Comparison of ENCODE assay signal across 1 cellular context in the genomic region with DNA sequence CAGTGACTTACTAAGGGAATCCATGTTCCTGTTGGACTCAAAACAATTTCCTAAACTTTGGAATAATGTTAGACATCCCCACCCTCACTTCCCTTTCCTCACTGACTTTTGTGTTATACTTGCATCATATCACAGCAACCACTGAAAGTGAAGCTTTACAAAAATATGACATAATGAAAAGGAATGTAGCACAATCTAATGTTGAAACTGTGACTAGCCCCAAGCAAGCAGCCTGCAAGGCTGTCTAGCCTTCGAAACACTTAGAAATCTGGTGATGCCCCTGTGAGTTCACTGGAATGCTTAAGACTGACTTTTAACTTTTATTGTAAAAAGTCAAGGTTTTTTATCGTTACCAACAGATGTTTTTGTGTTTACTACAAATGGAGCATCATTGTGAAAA.
TF ChIP-seq lines count a peak whose summit lies in the region.

No MANE protein-coding gene starts in this region.

TF ChIP-seq in WTC11, 78 proteins besides CTCF, POLR2A, EP300 and RAD21:
- TF ChIP-seq STAT6 (CRISPR knock-in tag; conservative IDR thresholded peaks at IDR 0.05; ENCODE audit: low read depth) (no peak), HMGA2 (CRISPR knock-in tag; IDR thresholded peaks at IDR 0.05) (no peak), PREB (CRISPR knock-in tag; IDR thresholded peaks at IDR 0.05; ENCODE audit: borderline replicate concordance) (no peak), TEAD1 (CRISPR knock-in tag; IDR thresholded peaks at IDR 0.05) (no peak), ZNF281 (CRISPR knock-in tag; IDR thresholded peaks at IDR 0.05) (no peak), ZNF317 (CRISPR knock-in tag; IDR thresholded peaks at IDR 0.05; ENCODE audit: borderline replicate concordance, low read depth) (no peak), ZNF232 (CRISPR knock-in tag; IDR thresholded peaks at IDR 0.05) (no peak), GABPB1 (CRISPR knock-in tag; IDR thresholded peaks at IDR 0.05) (no peak), HMGXB4 (CRISPR knock-in tag; IDR thresholded peaks at IDR 0.05) (no peak), NFYB (CRISPR knock-in tag; conservative IDR thresholded peaks at IDR 0.05; ENCODE audit: low read depth) (no peak), SMAD4 (CRISPR knock-in tag; IDR thresholded peaks at IDR 0.05) (no peak), FOXJ3 (CRISPR knock-in tag; IDR thresholded peaks at IDR 0.05; ENCODE audit: borderline replicate concordance) (no peak), KAT7 (CRISPR knock-in tag; IDR thresholded peaks at IDR 0.05; ENCODE audit: borderline replicate concordance) (no peak), ZBTB43 (CRISPR knock-in tag; IDR thresholded peaks at IDR 0.05) (no peak), GTF2I (CRISPR knock-in tag; conservative IDR thresholded peaks at IDR 0.05) (no peak), USF1 (CRISPR knock-in tag; IDR thresholded peaks at IDR 0.05) (no peak)
- TF ChIP-seq, protein P1, sequence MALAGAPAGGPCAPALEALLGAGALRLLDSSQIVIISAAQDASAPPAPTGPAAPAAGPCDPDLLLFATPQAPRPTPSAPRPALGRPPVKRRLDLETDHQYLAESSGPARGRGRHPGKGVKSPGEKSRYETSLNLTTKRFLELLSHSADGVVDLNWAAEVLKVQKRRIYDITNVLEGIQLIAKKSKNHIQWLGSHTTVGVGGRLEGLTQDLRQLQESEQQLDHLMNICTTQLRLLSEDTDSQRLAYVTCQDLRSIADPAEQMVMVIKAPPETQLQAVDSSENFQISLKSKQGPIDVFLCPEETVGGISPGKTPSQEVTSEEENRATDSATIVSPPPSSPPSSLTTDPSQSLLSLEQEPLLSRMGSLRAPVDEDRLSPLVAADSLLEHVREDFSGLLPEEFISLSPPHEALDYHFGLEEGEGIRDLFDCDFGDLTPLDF (CRISPR knock-in tag; IDR thresholded peaks at IDR 0.05), result no peak
- TF ChIP-seq, protein P2, sequence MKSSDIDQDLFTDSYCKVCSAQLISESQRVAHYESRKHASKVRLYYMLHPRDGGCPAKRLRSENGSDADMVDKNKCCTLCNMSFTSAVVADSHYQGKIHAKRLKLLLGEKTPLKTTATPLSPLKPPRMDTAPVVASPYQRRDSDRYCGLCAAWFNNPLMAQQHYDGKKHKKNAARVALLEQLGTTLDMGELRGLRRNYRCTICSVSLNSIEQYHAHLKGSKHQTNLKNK (CRISPR knock-in tag; IDR thresholded peaks at IDR 0.05), result no peak
- TF ChIP-seq, protein P3, sequence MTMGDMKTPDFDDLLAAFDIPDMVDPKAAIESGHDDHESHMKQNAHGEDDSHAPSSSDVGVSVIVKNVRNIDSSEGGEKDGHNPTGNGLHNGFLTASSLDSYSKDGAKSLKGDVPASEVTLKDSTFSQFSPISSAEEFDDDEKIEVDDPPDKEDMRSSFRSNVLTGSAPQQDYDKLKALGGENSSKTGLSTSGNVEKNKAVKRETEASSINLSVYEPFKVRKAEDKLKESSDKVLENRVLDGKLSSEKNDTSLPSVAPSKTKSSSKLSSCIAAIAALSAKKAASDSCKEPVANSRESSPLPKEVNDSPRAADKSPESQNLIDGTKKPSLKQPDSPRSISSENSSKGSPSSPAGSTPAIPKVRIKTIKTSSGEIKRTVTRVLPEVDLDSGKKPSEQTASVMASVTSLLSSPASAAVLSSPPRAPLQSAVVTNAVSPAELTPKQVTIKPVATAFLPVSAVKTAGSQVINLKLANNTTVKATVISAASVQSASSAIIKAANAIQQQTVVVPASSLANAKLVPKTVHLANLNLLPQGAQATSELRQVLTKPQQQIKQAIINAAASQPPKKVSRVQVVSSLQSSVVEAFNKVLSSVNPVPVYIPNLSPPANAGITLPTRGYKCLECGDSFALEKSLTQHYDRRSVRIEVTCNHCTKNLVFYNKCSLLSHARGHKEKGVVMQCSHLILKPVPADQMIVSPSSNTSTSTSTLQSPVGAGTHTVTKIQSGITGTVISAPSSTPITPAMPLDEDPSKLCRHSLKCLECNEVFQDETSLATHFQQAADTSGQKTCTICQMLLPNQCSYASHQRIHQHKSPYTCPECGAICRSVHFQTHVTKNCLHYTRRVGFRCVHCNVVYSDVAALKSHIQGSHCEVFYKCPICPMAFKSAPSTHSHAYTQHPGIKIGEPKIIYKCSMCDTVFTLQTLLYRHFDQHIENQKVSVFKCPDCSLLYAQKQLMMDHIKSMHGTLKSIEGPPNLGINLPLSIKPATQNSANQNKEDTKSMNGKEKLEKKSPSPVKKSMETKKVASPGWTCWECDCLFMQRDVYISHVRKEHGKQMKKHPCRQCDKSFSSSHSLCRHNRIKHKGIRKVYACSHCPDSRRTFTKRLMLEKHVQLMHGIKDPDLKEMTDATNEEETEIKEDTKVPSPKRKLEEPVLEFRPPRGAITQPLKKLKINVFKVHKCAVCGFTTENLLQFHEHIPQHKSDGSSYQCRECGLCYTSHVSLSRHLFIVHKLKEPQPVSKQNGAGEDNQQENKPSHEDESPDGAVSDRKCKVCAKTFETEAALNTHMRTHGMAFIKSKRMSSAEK (CRISPR knock-in tag; IDR thresholded peaks at IDR 0.05; ENCODE audit: borderline replicate concordance), result no peak
